In the genomic region with DNA sequence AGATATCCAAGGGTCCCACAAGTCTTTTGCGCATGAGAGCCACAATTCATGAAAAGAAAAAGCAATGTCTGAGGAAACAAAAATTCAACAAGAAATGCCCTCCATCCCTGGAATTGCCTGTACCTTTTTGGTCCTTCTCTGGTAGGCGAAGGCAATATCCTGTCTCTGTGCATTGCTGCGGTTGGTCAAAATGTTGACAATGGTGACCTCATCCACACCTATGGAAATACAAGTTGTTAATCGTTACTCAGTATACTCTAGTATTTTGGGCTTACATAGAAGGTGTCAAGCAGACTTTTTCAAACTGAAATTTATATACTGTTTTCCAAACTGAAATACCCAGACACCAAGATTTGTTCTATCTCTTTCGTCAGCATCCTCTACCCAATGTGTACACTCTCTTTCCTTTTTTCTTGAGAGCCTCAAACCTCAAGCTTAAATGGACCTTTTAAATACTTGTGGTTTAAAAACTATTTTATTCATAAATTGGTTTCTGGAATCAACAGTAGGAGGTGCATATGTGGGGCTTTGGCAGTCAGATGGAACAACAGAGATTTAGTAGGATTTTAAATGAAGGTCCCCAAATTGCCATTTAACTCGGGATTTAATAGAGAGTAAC, we compare ENCODE assay signal across 20 cellular contexts. TPM values are rescaled to one million over a fixed set of nuclear protein-coding genes. Genes with fewer than 3 reads are reported as not detected.
DNase-seq lines count a peak whose midpoint lies in the region; ATAC-seq, FAIRE-seq and TF ChIP-seq lines count a peak whose summit lies in the region.
"Had no signal": no experiment of that assay in that cellular context is flagged by ENCODE, and none has a peak within 500 bp of the region (broad histone marks: within the 10 kb centered on the region; RNA-seq: fewer than 3 reads in every experiment).

No MANE protein-coding gene starts in this region.

- FAIRE-seq in D721Med (lab: Jason Lieb, UNC): no peak
- peak; percentile 49 for FAIRE-seq in K562 (lab: Jason Lieb, UNC)

- no peak overlapping the region for H3K9ac ChIP-seq in K562 (ENCODE audit: insufficient read depth in 1 of 2, low read depth in 2 of 2, low read length in 2 of 2)

- no TSS peak for BruUV-seq in K562 (replicated peaks; lab: Mats Ljungman, UMichigan)

- WGBS in K562 (ENCODE audit: insufficient coverage, low coverage, missing lambda C conversion rate): 95% methylated on average over 6 of the region's 6 CpGs
- WGBS in tibial nerve, 2 donors: 84 to 86% methylated on average over 6 of the region's 6 CpGs

- H3K9me3 ChIP-seq in K562 (replicated peaks; ENCODE audit: control insufficient read depth, insufficient read depth, low read depth, low read length) (no peaks in the 10 kb centered on the region), tibial nerve (no peaks in the 10 kb centered on the region)
- H3K9me3 ChIP-seq: colonic mucosa had no signal

- no peaks in the 10 kb centered on the region for H3K9me1 ChIP-seq in K562 (ENCODE audit: control insufficient read depth, insufficient read depth, low read length)

- no peak overlapping the region for H3K4me2 ChIP-seq in K562 (ENCODE audit: insufficient read depth, low read length)

- DNase-seq in BJ (ENCODE audit: low read depth) (no peak), D721Med (ENCODE audit: insufficient read length, low spot score) (no peak), K562 (ENCODE audit: extremely low read depth in 1 of 4, low spot score in 3 of 4) (no peak), osteocyte (ENCODE audit: extremely low spot score, unreplicated experiment) (no peak), tibial nerve (ENCODE audit: low spot score in 2 of 2) (no peak), MV-4-11 (lab: John Stamatoyannopoulos, UW) (no peak), HuH-7 (ENCODE audit: low spot score) (no peak)
- DNase-seq: activated B cell treated with CpG ODN at 0.5 μM for 24 hours; amygdala; colonic mucosa; foreskin fibroblast; H9; Kasumi-1; NK-92 treated with Interleukin-12 subunit alpha and Interleukin-12 subunit beta, amount 100 ng/mL, for 24 hours; nucleus accumbens; right cardiac atrium; stimulated activated CD4-positive, alpha-beta T cell treated with anti-CD3 and anti-CD28 coated beads, Interleukin-1b, Interleukin-23, amount 100 ng/mL, for 48 hours had no signal

- in situ Hi-C loops in K562 (cut with MboI): loop anchor here (5.0 kb wide), 1 partner anchor 148 kb away; no protein-coding TSS in a partner anchor

- ATAC-seq in K562: no peak
- no peak for ATAC-seq in GM21423 (IDR thresholded peaks at IDR 0.05; ENCODE audit: unreplicated experiment)
- ATAC-seq: left lobe of liver, Right ventricle myocardium inferior had no signal

- TF ChIP-seq POLR2A in K562 (conservative IDR thresholded peaks at IDR 0.05) (no peak), tibial nerve (IDR thresholded peaks at IDR 0.05) (no peak)

- TF ChIP-seq RAD21 in K562 (CRISPR knock-in tag; conservative IDR thresholded peaks at IDR 0.05 in 1 of 2, IDR thresholded peaks at IDR 0.05 in 1 of 2): no peak

- peaks cover 3% of the 10 kb centered on the region for H3K79me2 ChIP-seq in K562 (ENCODE audit: control insufficient read depth, insufficient read depth, low read length)

- no peaks in the 10 kb centered on the region; a peak in 1 of 5 replicates for H3K4me1 ChIP-seq in K562 (replicated peaks in 1 of 2; ENCODE audit: control insufficient read depth in 2 of 2, insufficient read depth in 2 of 2, low read length in 2 of 2)
- peaks cover 0 to 67% (median 32%) of the 10 kb centered on the region in 4 donors for H3K4me1 ChIP-seq in tibial nerve

- no peaks in the 10 kb centered on the region for H3K27me3 ChIP-seq in BJ (ENCODE audit: control insufficient read depth, insufficient read depth, low read length)
- no peaks in the 10 kb centered on the region for H3K27me3 ChIP-seq in K562 (ENCODE audit: control insufficient read depth in 2 of 2, insufficient read depth in 2 of 2, low read length in 2 of 2)
- H3K27me3 ChIP-seq in tibial nerve: no peaks in the 10 kb centered on the region
- H3K27me3 ChIP-seq: colonic mucosa had no signal

- H2AFZ ChIP-seq in K562 (ENCODE audit: low read depth, low read length): no peak overlapping the region

- POLR2A ChIA-PET in BJ (lab: Charles Lee) (interaction anchor here (0.6 kb wide), 1 partner anchor 269 kb away, joined by 4 read pairs; no protein-coding TSS in a partner anchor), K562 (lab: Yijun Ruan, JAX) (no interaction called here)

- no peaks in the 10 kb centered on the region for H3K27me3 Mint-ChIP-seq in osteocyte (ENCODE audit: unreplicated experiment)
- H3K27me3 Mint-ChIP-seq: activated B cell treated with CpG ODN at 0.5 μM for 24 hours had no signal

- H3K36me3 ChIP-seq in BJ (ENCODE audit: control insufficient read depth, insufficient read depth, low read length) (peaks cover 17% of the 10 kb centered on the region), K562 (ENCODE audit: control insufficient read depth, insufficient read depth, low read length) (peaks cover 64% of the 10 kb centered on the region), tibial nerve (peaks cover 0 to 47% (median 3%) of the 10 kb centered on the region in 3 donors)
- H3K36me3 ChIP-seq: colonic mucosa had no signal

- H3K27ac Mint-ChIP-seq in osteocyte (ENCODE audit: unreplicated experiment): peak overlapping the region; percentile 95
- H3K27ac Mint-ChIP-seq: activated B cell treated with CpG ODN at 0.5 μM for 24 hours, H9 had no signal

- 0 out of 2 replicates have a peak, but pooled peaks have one; percentile 5 for TF ChIP-seq CTCF in BJ (IDR thresholded peaks at IDR 0.05; ENCODE audit: insufficient read depth, low read depth, low read length)
- peak; percentile 4 for TF ChIP-seq CTCF in D721Med (IDR thresholded peaks at IDR 0.05; ENCODE audit: insufficient read depth, missing control alignments)
- no peak for TF ChIP-seq CTCF in K562 (IDR thresholded peaks at IDR 0.05 in 2 of 3, conservative IDR thresholded peaks at IDR 0.05 in 1 of 3; ENCODE audit: insufficient read depth in 2 of 3, low read depth in 1 of 3, low read length in 3 of 3)
- no peak for TF ChIP-seq CTCF in osteocyte (IDR thresholded peaks at IDR 0.05)
- TF ChIP-seq CTCF in tibial nerve (IDR thresholded peaks at IDR 0.05): no peak

- H4K20me1 ChIP-seq in K562 (replicated peaks; ENCODE audit: control insufficient read depth, insufficient read depth, low read length): peaks cover 4% of the 10 kb centered on the region; the same call in 1 of the 2 replicates

- CTCF ChIA-PET in BJ (lab: Yijun Ruan, JAX): interaction anchor here (4.6 kb wide), 1 partner anchor 79 kb away, joined by 33 read pairs; no protein-coding TSS in a partner anchor
- CTCF ChIA-PET in K562 (lab: Yijun Ruan, JAX; ENCODE audit: low intra/inter-chr PET ratio): no interaction called here

- intact Hi-C loops in K562 (cut with micrococcal nuclease): no loop called here

- H3K36me3 Mint-ChIP-seq in osteocyte (ENCODE audit: unreplicated experiment): peaks cover 68% of the 10 kb centered on the region

- no peak overlapping the region for H3K4me3 Mint-ChIP-seq in osteocyte (ENCODE audit: unreplicated experiment)
- H3K4me3 Mint-ChIP-seq: activated B cell treated with CpG ODN at 0.5 μM for 24 hours, H9 had no signal

- TF ChIP-seq EP300 in K562 (IDR thresholded peaks at IDR 0.05; ENCODE audit: low read length) (no peak), tibial nerve (IDR thresholded peaks at IDR 0.05) (no peak)

- H3K4me3 ChIP-seq in BJ (ENCODE audit: low read depth, low read length): no peak overlapping the region
- no peak overlapping the region for H3K4me3 ChIP-seq in K562
- H3K4me3 ChIP-seq in tibial nerve: no peak overlapping the region
- H3K4me3 ChIP-seq: colonic mucosa had no signal

- H3K4me1 Mint-ChIP-seq in osteocyte (ENCODE audit: unreplicated experiment): peaks cover 74% of the 10 kb centered on the region

- no peaks in the 10 kb centered on the region for H3K9me3 Mint-ChIP-seq in osteocyte (ENCODE audit: unreplicated experiment)
- H3K9me3 Mint-ChIP-seq: activated B cell treated with CpG ODN at 0.5 μM for 24 hours had no signal

- H3K27ac ChIP-seq in K562 (ENCODE audit: extremely low read depth, low read depth, low read length) (no peak overlapping the region), tibial nerve (peak overlapping the region in 1 of 4 donors; percentile 69)
- H3K27ac ChIP-seq: colonic mucosa had no signal

TF ChIP-seq in K562, 482 proteins besides CTCF, POLR2A, EP300 and RAD21 (continues in another document):
- TF ChIP-seq RFX1 (IDR thresholded peaks at IDR 0.05) (no peak), NONO (IDR thresholded peaks at IDR 0.05; ENCODE audit: low read depth in 2 of 2, low read length in 1 of 2) (no peak)

RNA-seq across cellular contexts. Expression of gene ANXA2, which starts 33.4 kb away (rescaled TPM):
- polyA plus RNA-seq in BJ (2011; rRNA removed): 5,886 and 6,474 TPM in 2 replicates
- polyA minus RNA-seq in BJ (2011; rRNA and poly(A)+ RNA removed): 2,251 and 4,059 TPM in 2 replicates
- 164 and 212 TPM in 2 replicates for total RNA-seq in K562 (2011; cell fraction: chromatin; rRNA removed; ENCODE audit: low replicate concordance)
- total RNA-seq in K562 (2011; cell fraction: nucleolus; rRNA removed): 137 and 142 TPM in 2 replicates
- total RNA-seq in K562 (2011; cell fraction: nucleoplasm; rRNA removed): 205 and 289 TPM in 2 replicates
- total RNA-seq in K562 (2014; rRNA removed): 348 and 357 TPM in 2 replicates
- total RNA-seq in K562 (2014; rRNA removed; fragmentation: Illumina TruSeq; extraction: Trizol): 452 and 478 TPM in 2 replicates
- total RNA-seq in K562 (2015; rRNA removed; fragmentation: Illumina TruSeq; extraction: Trizol): 361 and 377 TPM in 2 replicates
- 298 and 301 TPM in 2 replicates for total RNA-seq in K562 (2021)
- 505 and 549 TPM in 2 replicates for polyA plus RNA-seq in K562 (2011; rRNA removed)
- 382 and 535 TPM in 2 replicates for polyA plus RNA-seq in K562 (2011; cell fraction: cytosol; rRNA removed)
- 156 and 264 TPM in 2 replicates for polyA plus RNA-seq in K562 (2011; cell fraction: nucleus; rRNA removed)
- polyA plus RNA-seq in K562 (2012): 225 and 402 TPM in 2 replicates
- polyA plus RNA-seq in K562 (2014; fragmentation: Illumina TruSeq; extraction: Trizol): 545 and 579 TPM in 2 replicates
- 1,000 to 10,000 TPM in 1 of 2 experiments, 100 to 1,000 TPM in 1; 826 to 1,102 TPM for polyA plus RNA-seq in K562 (2014; fragmentation: Nextera tagmentation; extraction: Ambion mirVana)
- polyA plus RNA-seq in K562 (2014; rRNA removed): 451 and 471 TPM in 2 replicates
- 663 and 682 TPM in 2 replicates for polyA minus RNA-seq in K562 (2011; rRNA and poly(A)+ RNA removed)
- polyA minus RNA-seq in K562 (2011; cell fraction: cytosol; rRNA and poly(A)+ RNA removed): 189 and 192 TPM in 2 replicates
- 71.9 and 132 TPM in 2 replicates for polyA minus RNA-seq in K562 (2011; cell fraction: nucleus; rRNA and poly(A)+ RNA removed)
- 2,961 and 3,149 TPM in 2 replicates for total RNA-seq in osteocyte
- total RNA-seq in tibial nerve: 1,000 to 10,000 TPM in 2 of 4 donors, 100 to 1,000 TPM in 2; 747 to 1,181 (median 1,009) TPM

Comparison
In these comparisons a context has a peak if more than half of its experiments do, and no peak if none do; other contexts are left out.
1. CTCF ChIP-seq: peak in BJ (single experiment) and D721Med (single experiment); none in K562 (0 of 3), osteocyte (single experiment) and tibial nerve (0 of 5).